1 cellular context compared by ENCODE assay signal in genomic region chr20:57530327-57530981, GRCh38.
A peak's percentile ranks its signal among the peaks of the same experiment; 100 is the strongest.
TF ChIP-seq lines count a peak whose summit lies in the region.

No MANE protein-coding gene starts in this region.

TF ChIP-seq in HepG2, 621 proteins besides CTCF, POLR2A, EP300 and RAD21:
- TF ChIP-seq ZC3H13 (CRISPR knock-in tag; IDR thresholded peaks at IDR 0.05) = no peak
- no peak for TF ChIP-seq TCF12 (IDR thresholded peaks at IDR 0.05)
- 0 out of 2 replicates have a peak, but pooled peaks have one; percentile 12 for TF ChIP-seq TCF12 (CRISPR knock-in tag; IDR thresholded peaks at IDR 0.05)
